In genomic region chr22:28351585-28351984, GRCh38 we compare ENCODE assay signal across 19 cellular contexts.
A peak's percentile ranks its signal among the peaks of the same experiment; 100 is the strongest.
DNase-seq lines count a peak whose midpoint lies in the region; ATAC-seq, FAIRE-seq and TF ChIP-seq lines count a peak whose summit lies in the region.
"Had no signal": no experiment of that assay in that cellular context is flagged by ENCODE, and none has a peak within 500 bp of the region (broad histone marks: within the 10 kb centered on the region; RNA-seq: fewer than 3 reads in every experiment).

No MANE protein-coding gene starts in this region.

- no peaks in the 10 kb centered on the region for H3K36me3 Mint-ChIP-seq in CD14-positive monocyte
- H3K36me3 Mint-ChIP-seq: CD4-positive, alpha-beta memory T cell had no signal

- H3K36me3 ChIP-seq in cardiac muscle cell (no peaks in the 10 kb centered on the region), right atrium auricular region (no peaks in the 10 kb centered on the region), colonic mucosa (no peaks in the 10 kb centered on the region)

- DNase-seq in cardiac muscle cell (ENCODE audit: low read depth in 1 of 2, low spot score in 1 of 2), result no peak
- DNase-seq in right atrium auricular region (ENCODE audit: low spot score), result no peak
- peak; percentile 90 for DNase-seq in NCI-H2171 treated with DMSO at 0.1 percent for 48 hours (lab: John Stamatoyannopoulos, UW)
- DNase-seq in SK-N-DZ (ENCODE audit: low spot score), result peak; percentile 61
- no peak for DNase-seq in urothelium cell line (ENCODE audit: low spot score)
- no peak for DNase-seq in colonic mucosa
- DNase-seq in CD14-positive monocyte (ENCODE audit: low spot score), result no peak
- DNase-seq: ACHN; CD4-positive, alpha-beta memory T cell; GF-D8; GOT3; Karpas-422; MM.1S; NCI-H2107; NCI-H510A treated with DMSO at 0.1 percent for 48 hours had no signal

- H3K9me3 Mint-ChIP-seq in CD14-positive monocyte, result peaks cover 0 to 2% (median 0%) of the 10 kb centered on the region in 7 donors
- H3K9me3 Mint-ChIP-seq: CD4-positive, alpha-beta memory T cell; T-helper 1 cell treated with Interleukin-12 subunit alpha and Interleukin-12 subunit beta and Interleukin-4 antibody, amounts not matched to agents 30 μg/mL and 1 μg/mL, for 36 hours had no signal

- no peak overlapping the region for H3K27ac Mint-ChIP-seq in CD14-positive monocyte
- H3K27ac Mint-ChIP-seq: CD4-positive, alpha-beta memory T cell; T-helper 1 cell treated with Interleukin-12 subunit alpha and Interleukin-12 subunit beta and Interleukin-4 antibody, amounts not matched to agents 30 μg/mL and 1 μg/mL, for 36 hours had no signal

- H3K4me3 ChIP-seq in cardiac muscle cell (no peak overlapping the region), right atrium auricular region (no peak overlapping the region), colonic mucosa (no peak overlapping the region)

- peaks cover 6% of the 10 kb centered on the region for H3K4me1 Mint-ChIP-seq in CD14-positive monocyte
- H3K4me1 Mint-ChIP-seq: CD4-positive, alpha-beta memory T cell had no signal

- no peaks in the 10 kb centered on the region for H3K27me3 Mint-ChIP-seq in CD14-positive monocyte (ENCODE audit: low read depth in 3 of 3)

- H3K27me3 ChIP-seq in cardiac muscle cell (no peaks in the 10 kb centered on the region), right atrium auricular region (no peaks in the 10 kb centered on the region), colonic mucosa (no peaks in the 10 kb centered on the region)

- intact Hi-C loops in colonic mucosa (cut with DNase I), result no loop called here
- intact Hi-C loops in CD14-positive monocyte (cut with micrococcal nuclease), result no loop called here

- H3K27ac ChIP-seq in cardiac muscle cell (peak overlapping the region; percentile 39), right atrium auricular region (no peak overlapping the region), colonic mucosa (no peak overlapping the region)

- TF ChIP-seq CTCF in cardiac muscle cell (IDR thresholded peaks at IDR 0.05; ENCODE audit: low read depth, low read length) (no peak), right atrium auricular region (IDR thresholded peaks at IDR 0.05) (no peak), colonic mucosa (IDR thresholded peaks at IDR 0.05) (no peak), CD14-positive monocyte (IDR thresholded peaks at IDR 0.05) (no peak)

- H3K4me3 Mint-ChIP-seq in CD14-positive monocyte, result no peak overlapping the region
- H3K4me3 Mint-ChIP-seq: CD4-positive, alpha-beta memory T cell; T-helper 1 cell treated with Interleukin-12 subunit alpha and Interleukin-12 subunit beta and Interleukin-4 antibody, amounts not matched to agents 30 μg/mL and 1 μg/mL, for 36 hours had no signal

- peak; percentile 27 for FAIRE-seq in urothelium cell line (lab: Jason Lieb, UNC)
- FAIRE-seq: D721Med had no signal

- H3K9me3 ChIP-seq in cardiac muscle cell (ENCODE audit: low read depth) (no peaks in the 10 kb centered on the region), right atrium auricular region (no peaks in the 10 kb centered on the region), colonic mucosa (no peaks in the 10 kb centered on the region)

- ATAC-seq in GM21576 (IDR thresholded peaks at IDR 0.05; ENCODE audit: unreplicated experiment), result no peak
- ATAC-seq: SK-N-SH treated with all-trans-retinoic acid at 6 μM for 48 hours had no signal

- H3K4me1 ChIP-seq in cardiac muscle cell (ENCODE audit: low read depth), result peaks cover 36% of the 10 kb centered on the region
- no peaks in the 10 kb centered on the region for H3K4me1 ChIP-seq in right atrium auricular region
- no peaks in the 10 kb centered on the region for H3K4me1 ChIP-seq in colonic mucosa

- H3K9ac ChIP-seq in colonic mucosa (ENCODE audit: low read depth in 2 of 2, low read length in 2 of 2), result no peak overlapping the region

Comparison
In these comparisons a context has a peak if more than half of its experiments do, and no peak if none do; other contexts are left out.
1. DNase-seq: peak in NCI-H2171 treated with DMSO at 0.1 percent for 48 hours (single experiment) and SK-N-DZ (single experiment); none in cardiac muscle cell (0 of 2), right atrium auricular region (single experiment), urothelium cell line (single experiment), colonic mucosa (single experiment) and CD14-positive monocyte (single experiment).